ENCODE assay signal across 8 cellular contexts in the genomic region with DNA sequence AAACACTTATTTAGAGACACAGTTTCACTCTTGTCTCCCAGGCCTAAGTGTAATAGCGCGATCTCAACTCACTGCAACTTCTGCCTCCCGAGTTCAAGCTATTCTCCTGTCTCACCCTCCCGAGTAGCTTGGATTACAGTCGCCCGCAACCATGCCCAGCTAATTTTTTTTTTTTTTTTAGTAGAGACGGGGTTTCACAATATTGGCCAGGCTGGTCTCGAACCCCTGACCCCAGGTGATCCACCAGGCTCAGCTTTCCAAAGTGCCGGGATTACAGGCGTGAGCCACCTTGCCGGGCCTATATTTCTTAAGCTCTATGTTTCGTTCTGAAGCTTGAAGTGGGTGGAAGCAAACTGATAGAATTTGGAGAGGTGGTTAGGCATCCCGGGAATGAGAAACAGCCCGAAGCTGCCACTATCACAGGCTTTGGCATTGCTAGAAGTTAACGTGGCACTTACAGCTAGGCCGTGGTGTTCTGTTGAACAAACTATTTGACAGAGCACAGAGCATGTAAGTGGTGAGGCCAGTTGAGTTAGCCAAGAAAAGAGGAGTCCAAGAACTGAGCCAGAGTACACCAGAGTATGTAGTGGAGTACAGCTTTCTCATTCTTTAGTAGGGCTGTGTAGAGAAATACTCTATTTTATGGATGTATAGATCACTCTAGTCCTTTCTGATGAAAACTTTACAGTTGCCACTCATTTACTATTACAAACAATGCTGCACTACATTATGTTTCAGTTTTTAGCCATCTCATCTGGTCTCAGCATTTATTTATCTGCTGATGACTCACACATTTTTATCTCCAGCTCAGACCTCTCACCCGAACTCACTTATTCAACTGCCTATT.
A peak's percentile ranks its signal among the peaks of the same experiment; 100 is the strongest.
DNase-seq lines count a peak whose midpoint lies in the region; ATAC-seq, FAIRE-seq and TF ChIP-seq lines count a peak whose summit lies in the region.

No MANE protein-coding gene starts in this region.

- H3K27me3 ChIP-seq in iPS-20b (ENCODE audit: insufficient read depth, low read length) (no peaks in the 10 kb centered on the region), thoracic aorta (replicated peaks; ENCODE audit: insufficient read depth) (no peaks in the 10 kb centered on the region), dorsolateral prefrontal cortex (peaks cover 0 to 13% (median 0%) of the 10 kb centered on the region in 45 donors)

- H3K4me3 ChIP-seq in iPS-20b (ENCODE audit: low read length): peak overlapping the region; percentile 80; the same call in 1 of the 2 replicates
- H3K4me3 ChIP-seq in thoracic aorta: peak overlapping the region; percentile 91
- peak overlapping the region in 20 of 59 donors; percentile 59 to 84 (median 76) for H3K4me3 ChIP-seq in dorsolateral prefrontal cortex

- no peaks in the 10 kb centered on the region for H3K9me3 ChIP-seq in iPS-20b (ENCODE audit: insufficient read depth, low read depth, low read length)
- no peaks in the 10 kb centered on the region for H3K9me3 ChIP-seq in thoracic aorta

- no peaks in the 10 kb centered on the region for H3K9me3 Mint-ChIP-seq in activated T-cell treated with anti-CD3 and anti-CD28 coated beads, Interleukin-2, amount 50 U/mL, for 72 hours
- H3K9me3 Mint-ChIP-seq in activated naive CD8-positive, alpha-beta T cell treated with anti-CD3 and anti-CD28 coated beads, Interleukin-2, amount 10 ng/mL, durations not matched to agents 7 days and 5 days: no peaks in the 10 kb centered on the region

- no peak for ATAC-seq in activated T-cell treated with anti-CD3 and anti-CD28 coated beads, Interleukin-2, amount 50 U/mL, for 72 hours (replicated peaks in 1 of 2)
- no peak for ATAC-seq in activated naive CD8-positive, alpha-beta T cell treated with anti-CD3 and anti-CD28 coated beads, Interleukin-2, amount 10 ng/mL, durations not matched to agents 7 days and 5 days (ENCODE audit: low read depth)
- no peak for ATAC-seq in thoracic aorta (ENCODE audit: insufficient number of reproducible peaks, low FRiP score, low read depth)

- H3K9ac ChIP-seq in iPS-20b (ENCODE audit: low read depth, low read length): peak overlapping the region; percentile 89; the same call in 1 of the 2 replicates

- H3K4me3 Mint-ChIP-seq in activated T-cell treated with anti-CD3 and anti-CD28 coated beads, Interleukin-2, amount 50 U/mL, for 72 hours: peak overlapping the region; percentile 73 to 78
- H3K4me3 Mint-ChIP-seq in activated naive CD8-positive, alpha-beta T cell treated with anti-CD3 and anti-CD28 coated beads, Interleukin-2, amount 10 ng/mL, durations not matched to agents 7 days and 5 days: peak overlapping the region; percentile 89

- no peak for TF ChIP-seq CTCF in thoracic aorta (IDR thresholded peaks at IDR 0.05)
- TF ChIP-seq CTCF in dorsolateral prefrontal cortex (IDR thresholded peaks at IDR 0.05 in 54 of 56, conservative IDR thresholded peaks at IDR 0.05 in 2 of 56; ENCODE audit: low read depth in 1 of 56, partially characterized antibody in 56 of 56): no peak

- POLR2A ChIA-PET in activated naive CD8-positive, alpha-beta T cell treated with anti-CD3 and anti-CD28 coated beads, Interleukin-2, amount 10 ng/mL, durations not matched to agents 7 days and 5 days (lab: Charles Lee): interaction anchor here (1.1 to 17.1 kb wide), 26 partner anchors 6 to 1868 kb away, joined by 3 to 1993 read pairs (median 20); a partner anchor contains a TSS
- POLR2A ChIA-PET in HEK293T (lab: Yijun Ruan, JAX): interaction anchor here (0.6 to 16.4 kb wide), 15 partner anchors 9 to 1839 kb away, joined by 3 to 715 read pairs (median 14); a partner anchor contains a TSS

- CTCF ChIA-PET in HEK293T (lab: Yijun Ruan, JAX): interaction anchor here (0.9 to 2.8 kb wide), 5 partner anchors 33 to 73 kb away, joined by 3 to 7 read pairs (median 4); no protein-coding TSS in a partner anchor

- H3K27me3 Mint-ChIP-seq in activated T-cell treated with anti-CD3 and anti-CD28 coated beads, Interleukin-2, amount 50 U/mL, for 72 hours (ENCODE audit: low read depth): no peaks in the 10 kb centered on the region
- H3K27me3 Mint-ChIP-seq in activated naive CD8-positive, alpha-beta T cell treated with anti-CD3 and anti-CD28 coated beads, Interleukin-2, amount 10 ng/mL, durations not matched to agents 7 days and 5 days: no peaks in the 10 kb centered on the region

- peak overlapping the region; percentile 90 for H3K27ac ChIP-seq in iPS-20b (ENCODE audit: low read length)
- peak overlapping the region; percentile 78 to 98 for H3K27ac ChIP-seq in thoracic aorta
- H3K27ac ChIP-seq in dorsolateral prefrontal cortex: peak overlapping the region in 28 of 59 donors; percentile 33 to 94 (median 80)

- H3K4me1 Mint-ChIP-seq in activated T-cell treated with anti-CD3 and anti-CD28 coated beads, Interleukin-2, amount 50 U/mL, for 72 hours (ENCODE audit: low read depth): peaks cover 79% of the 10 kb centered on the region
- peaks cover 75% of the 10 kb centered on the region for H3K4me1 Mint-ChIP-seq in activated naive CD8-positive, alpha-beta T cell treated with anti-CD3 and anti-CD28 coated beads, Interleukin-2, amount 10 ng/mL, durations not matched to agents 7 days and 5 days

- H3K36me3 Mint-ChIP-seq in activated T-cell treated with anti-CD3 and anti-CD28 coated beads, Interleukin-2, amount 50 U/mL, for 72 hours (ENCODE audit: insufficient read depth in 2 of 2): no peaks in the 10 kb centered on the region
- H3K36me3 Mint-ChIP-seq in activated naive CD8-positive, alpha-beta T cell treated with anti-CD3 and anti-CD28 coated beads, Interleukin-2, amount 10 ng/mL, durations not matched to agents 7 days and 5 days: peaks cover 1% of the 10 kb centered on the region

- H3K27ac Mint-ChIP-seq in activated T-cell treated with anti-CD3 and anti-CD28 coated beads, Interleukin-2, amount 50 U/mL, for 72 hours: peak overlapping the region; percentile 94
- H3K27ac Mint-ChIP-seq in activated naive CD8-positive, alpha-beta T cell treated with anti-CD3 and anti-CD28 coated beads, Interleukin-2, amount 10 ng/mL, durations not matched to agents 7 days and 5 days: peak overlapping the region; percentile 99

- intact Hi-C loops in dorsolateral prefrontal cortex (cut with DNase I): no loop called here

- DNase-seq in activated T-cell treated with anti-CD3 and anti-CD28 coated beads, Interleukin-2, amount 50 U/mL, for 72 hours: no peak
- no peak for DNase-seq in activated T-cell treated with anti-CD3 and anti-CD28 coated beads for 4 hours
- no peak for DNase-seq in activated naive CD8-positive, alpha-beta T cell treated with anti-CD3 and anti-CD28 coated beads, Interleukin-2, amount 10 ng/mL, durations not matched to agents 7 days and 5 days
- no peak for DNase-seq in thoracic aorta (ENCODE audit: low spot score)
- no peak for DNase-seq in dorsolateral prefrontal cortex
- no peak for DNase-seq in H54 (ENCODE audit: insufficient read length, low spot score)
- no peak for DNase-seq in HEK293T (ENCODE audit: extremely low spot score)

- no peak for TF ChIP-seq POLR2A in H54 (IDR thresholded peaks at IDR 0.05; ENCODE audit: low read depth, low read length)

- no peak for FAIRE-seq in H54 (lab: Jason Lieb, UNC)

- peaks cover 38% of the 10 kb centered on the region for H3K4me1 ChIP-seq in iPS-20b (ENCODE audit: insufficient read depth, low read length)
- peaks cover 13 to 19% of the 10 kb centered on the region in 2 donors for H3K4me1 ChIP-seq in thoracic aorta (ENCODE audit: control insufficient read depth in 1 of 2, low read depth in 2 of 2)

- no peaks in the 10 kb centered on the region for H3K36me3 ChIP-seq in iPS-20b (ENCODE audit: insufficient read depth, low read depth, low read length)
- H3K36me3 ChIP-seq in thoracic aorta: no peaks in the 10 kb centered on the region

TF ChIP-seq in HEK293T, 16 proteins besides CTCF, POLR2A, EP300 and RAD21:
- TF ChIP-seq HDGF (IDR thresholded peaks at IDR 0.05; ENCODE audit: borderline replicate concordance) (no peak), FOXA1 (IDR thresholded peaks at IDR 0.05) (no peak)
